8 cellular contexts compared by ENCODE assay signal in the genomic region with DNA sequence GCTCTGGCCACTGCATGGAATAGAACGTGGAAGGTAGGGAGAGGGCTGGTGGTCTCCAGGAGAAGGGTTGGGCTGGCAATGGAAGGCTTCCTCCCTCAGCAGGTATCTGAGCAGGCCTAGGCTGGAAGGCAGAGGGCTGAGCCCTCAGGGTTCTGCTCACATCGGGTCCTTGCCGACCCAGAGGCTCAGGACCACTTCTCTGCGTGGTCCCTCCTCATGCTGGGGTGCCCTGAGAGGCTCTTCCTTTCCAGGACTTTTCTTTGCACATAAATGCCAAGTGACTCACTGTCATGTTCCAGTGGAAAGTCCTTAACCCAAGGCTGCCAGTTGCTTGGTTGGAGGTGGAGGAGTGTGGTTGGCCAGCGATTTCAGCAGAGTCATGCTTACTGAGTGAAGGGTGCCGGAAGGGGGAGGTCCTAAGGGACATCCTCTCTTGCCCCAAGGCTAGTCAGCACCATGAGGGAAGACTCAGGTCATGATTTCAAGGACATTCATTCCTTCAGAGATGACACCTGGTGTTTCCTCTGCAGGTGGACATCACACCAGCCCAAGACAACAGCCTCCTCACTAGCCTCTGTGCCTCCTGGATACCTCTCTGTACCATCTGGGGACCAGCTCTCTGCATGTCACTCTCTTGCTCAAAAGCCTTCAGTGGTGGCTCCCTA. TPM values are rescaled to one million over a fixed set of nuclear protein-coding genes. Genes with fewer than 3 reads are reported as not detected.
DNase-seq lines count a peak whose midpoint lies in the region; ATAC-seq and TF ChIP-seq lines count a peak whose summit lies in the region.

No MANE protein-coding gene starts in this region.

- POLR2A ChIA-PET in activated B cell treated with CpG ODN at 0.5 μM for 24 hours (lab: Charles Lee) = interaction anchor here (16.3 kb wide), 1 partner anchor 17 kb away, joined by 377 read pairs; no protein-coding TSS in a partner anchor

- in situ Hi-C loops in GM13977 (cut with MboI; ENCODE audit: low pct_unique_long_range_greater_than_20kb, low sequenced_read_pairs, unreplicated experiment) = no loop called here

- no peak overlapping the region for H2AFZ ChIP-seq in DND-41 (ENCODE audit: low read depth, low read length)

- intact Hi-C loops in activated B cell treated with CpG ODN at 0.5 μM for 24 hours (cut with micrococcal nuclease) (no loop called here), right cardiac atrium (cut with DNase I) (no loop called here), upper lobe of right lung (cut with DNase I) (no loop called here)

- peaks cover 44% of the 10 kb centered on the region for H3K36me3 Mint-ChIP-seq in activated B cell treated with CpG ODN at 0.5 μM for 24 hours (ENCODE audit: low read depth)

- no peaks in the 10 kb centered on the region for H3K9me3 Mint-ChIP-seq in activated B cell treated with CpG ODN at 0.5 μM for 24 hours

- H3K27me3 ChIP-seq in DND-41 (ENCODE audit: insufficient read depth, low read length, poor library complexity) = no peaks in the 10 kb centered on the region
- no peaks in the 10 kb centered on the region for H3K27me3 ChIP-seq in right cardiac atrium (ENCODE audit: control insufficient read depth, insufficient read depth)
- no peaks in the 10 kb centered on the region for H3K27me3 ChIP-seq in upper lobe of right lung

- H4K20me1 ChIP-seq in DND-41 (ENCODE audit: insufficient read depth, low read length) = peaks cover 27% of the 10 kb centered on the region

- H3K4me3 ChIP-seq in DND-41 (ENCODE audit: low read depth in 1 of 2, low read length in 2 of 2) (no peak overlapping the region), right cardiac atrium (ENCODE audit: low read length) (no peak overlapping the region), upper lobe of right lung (no peak overlapping the region)

- CTCF ChIA-PET in activated B cell treated with CpG ODN at 0.5 μM for 24 hours (lab: Charles Lee) = no interaction called here

- H3K27ac ChIP-seq in DND-41 (ENCODE audit: low read length) = no peak overlapping the region
- H3K27ac ChIP-seq in right cardiac atrium (ENCODE audit: low read length) = peak overlapping the region; percentile 63
- H3K27ac ChIP-seq in upper lobe of right lung = peak overlapping the region; percentile 78

- DNase-seq in DND-41 = no peak
- no peak for DNase-seq in activated B cell treated with CpG ODN at 0.5 μM for 24 hours
- peak in 1 of 3 donors; percentile 65 for DNase-seq in right cardiac atrium
- DNase-seq in upper lobe of right lung = peak; percentile 76
- no peak for DNase-seq in GM13977 (ENCODE audit: low spot score)
- no peak for DNase-seq in SW480 (ENCODE audit: low spot score)

- WGBS in right cardiac atrium = 78% methylated on average over 6 of the region's 6 CpGs

- ATAC-seq in DND-41 (ENCODE audit: insufficient read depth, low read depth) = peak; percentile 31; the same call in 1 of the 3 replicates
- peak; percentile 49 for ATAC-seq in HG03432 (IDR thresholded peaks at IDR 0.05; ENCODE audit: unreplicated experiment)
- peak; percentile 71 for ATAC-seq in activated B cell treated with CpG ODN at 0.5 μM for 24 hours (ENCODE audit: low read depth)
- ATAC-seq in right cardiac atrium = peak; percentile 61 to 70
- peak; percentile 83 for ATAC-seq in upper lobe of right lung
- ATAC-seq in HG03469 (IDR thresholded peaks at IDR 0.05; ENCODE audit: unreplicated experiment) = no peak

- TF ChIP-seq CTCF in DND-41 (IDR thresholded peaks at IDR 0.05; ENCODE audit: borderline replicate concordance, extremely low read depth, low read length, poor library complexity, severe bottlenecking) = no peak
- no peak for TF ChIP-seq CTCF in activated B cell treated with CpG ODN at 0.5 μM for 24 hours (IDR thresholded peaks at IDR 0.05)
- TF ChIP-seq CTCF in upper lobe of right lung (IDR thresholded peaks at IDR 0.05) = no peak
- TF ChIP-seq CTCF in GM13977 (IDR thresholded peaks at IDR 0.05; ENCODE audit: extremely low read depth, insufficient read depth, missing control alignments) = no peak

- H3K27me3 Mint-ChIP-seq in activated B cell treated with CpG ODN at 0.5 μM for 24 hours = no peaks in the 10 kb centered on the region

- no peaks in the 10 kb centered on the region for H3K9me3 ChIP-seq in DND-41 (ENCODE audit: insufficient read depth, low read length, severe bottlenecking)
- no peaks in the 10 kb centered on the region for H3K9me3 ChIP-seq in right cardiac atrium (ENCODE audit: control insufficient read depth, low read length)
- no peaks in the 10 kb centered on the region for H3K9me3 ChIP-seq in upper lobe of right lung

- no peak overlapping the region for H3K4me3 Mint-ChIP-seq in activated B cell treated with CpG ODN at 0.5 μM for 24 hours

- H3K79me2 ChIP-seq in DND-41 (ENCODE audit: insufficient read depth, low read length) = peaks cover 34% of the 10 kb centered on the region

- H3K36me3 ChIP-seq in DND-41 (ENCODE audit: insufficient read depth, low read length) (peaks cover 24% of the 10 kb centered on the region; the same call in 1 of the 2 replicates), upper lobe of right lung (peaks cover 5% of the 10 kb centered on the region)

- H3K4me1 ChIP-seq in DND-41 (ENCODE audit: insufficient read depth, low read length) (0 out of 2 replicates have a peak, but pooled peaks cover 3% of the 10 kb centered on the region), right cardiac atrium (ENCODE audit: control insufficient read depth, insufficient read depth, low read length) (peaks cover 11% of the 10 kb centered on the region), upper lobe of right lung (peaks cover 50% of the 10 kb centered on the region)

- no peak overlapping the region for H3K9ac ChIP-seq in DND-41 (ENCODE audit: low read depth, low read length)

- peak overlapping the region; percentile 41 for H3K27ac Mint-ChIP-seq in activated B cell treated with CpG ODN at 0.5 μM for 24 hours

- H3K4me1 Mint-ChIP-seq in activated B cell treated with CpG ODN at 0.5 μM for 24 hours = peaks cover 67% of the 10 kb centered on the region

- no peak overlapping the region for H3K4me2 ChIP-seq in DND-41 (ENCODE audit: insufficient read depth, low read length)

RNA-seq across cellular contexts. Expression of a gene that starts 8.2 kb away (rescaled TPM):
- total RNA-seq in activated B cell treated with CpG ODN at 0.5 μM for 24 hours (67.2 and 67.3 TPM in 2 replicates), right cardiac atrium (100 to 1,000 TPM in 1 of 4 donors, 10 to 100 TPM in 3; 21.3 to 106 (median 38.4) TPM), upper lobe of right lung (54.3 TPM)
- 23.7 TPM for polyA plus RNA-seq in right cardiac atrium
